9 cellular contexts compared by ENCODE assay signal in the genomic region with DNA sequence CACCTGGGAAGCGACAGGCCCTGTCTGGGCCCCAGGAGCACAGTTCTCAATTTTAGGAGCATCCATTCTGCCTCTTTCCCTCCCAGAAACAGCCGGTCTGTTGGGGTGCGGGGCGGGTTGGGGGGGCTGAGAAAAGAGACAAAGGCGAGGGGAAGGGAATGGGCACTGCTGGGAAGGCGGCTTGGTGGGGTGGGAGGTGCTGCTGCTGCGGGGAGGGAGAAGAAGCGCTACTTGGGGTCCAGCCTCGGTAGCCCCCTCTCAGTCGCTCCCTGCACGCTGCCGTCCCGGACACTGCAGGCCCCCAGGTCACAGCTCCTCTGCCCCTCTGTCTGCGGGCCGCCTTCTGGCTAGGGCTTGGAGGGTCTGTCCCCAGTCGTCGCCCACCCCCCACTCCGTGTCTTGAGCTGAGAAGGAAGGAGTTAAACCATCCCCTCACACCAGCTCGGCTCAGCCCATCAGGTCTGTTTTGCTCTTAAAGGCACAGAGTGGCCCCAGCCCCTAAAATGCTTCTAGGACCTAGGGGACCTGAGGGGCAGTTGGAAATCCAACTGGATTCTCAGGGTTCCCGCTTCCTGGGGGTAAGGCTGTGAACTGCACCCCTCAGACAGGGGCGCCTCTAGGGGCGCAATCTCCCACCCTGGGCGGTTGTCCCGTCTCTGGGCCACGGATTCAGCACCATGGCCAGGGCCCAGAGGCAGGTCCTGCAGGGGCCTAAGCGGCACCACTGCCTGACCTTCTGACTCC. TPM values are rescaled to one million over a fixed set of nuclear protein-coding genes. Genes with fewer than 3 reads are reported as not detected.
DNase-seq lines count a peak whose midpoint lies in the region; ATAC-seq and TF ChIP-seq lines count a peak whose summit lies in the region.
"Had no signal": no experiment of that assay in that cellular context is flagged by ENCODE, and none has a peak within 500 bp of the region (broad histone marks: within the 10 kb centered on the region; RNA-seq: fewer than 3 reads in every experiment).

No MANE protein-coding gene starts in this region.

- H3K36me3 Mint-ChIP-seq in immature natural killer cell, result no peaks in the 10 kb centered on the region

- intact Hi-C loops in ascending aorta (cut with DNase I), result no loop called here

- no peak overlapping the region for H3K27ac ChIP-seq in suprapubic skin
- no peak overlapping the region for H3K27ac ChIP-seq in ascending aorta

- DNase-seq in EH (ENCODE audit: low read depth) (peak; percentile 44), KG1 (lab: John Stamatoyannopoulos, UW) (peak; percentile 1), amniotic epithelial cell (ENCODE audit: low read depth) (peak; percentile 40), immature natural killer cell (peak; percentile 13 to 26 (median 17)), suprapubic skin (ENCODE audit: low spot score in 2 of 2) (no peak), ascending aorta (ENCODE audit: low spot score in 2 of 2) (no peak), NCI-H128 (lab: John Stamatoyannopoulos, UW; ENCODE audit: unreplicated experiment) (no peak)

- H3K4me3 Mint-ChIP-seq in immature natural killer cell, result no peak overlapping the region

- peaks cover 7% of the 10 kb centered on the region in 2 donors for H3K4me1 Mint-ChIP-seq in immature natural killer cell

- H3K36me3 ChIP-seq in suprapubic skin (no peaks in the 10 kb centered on the region), ascending aorta (no peaks in the 10 kb centered on the region)

- H3K27me3 Mint-ChIP-seq in immature natural killer cell (ENCODE audit: low read depth in 3 of 3), result peaks cover 4 to 7% (median 5%) of the 10 kb centered on the region in 3 donors

- 9% methylated on average over 24 of the region's 26 CpGs for WGBS in suprapubic skin

- H3K27me3 ChIP-seq in suprapubic skin (peaks cover 20% of the 10 kb centered on the region), ascending aorta (peaks cover 5% of the 10 kb centered on the region)

- H3K4me3 ChIP-seq in suprapubic skin (peak overlapping the region; percentile 37), ascending aorta (peak overlapping the region in 1 of 2 donors; percentile 52)
- H3K4me3 ChIP-seq: lung had no signal

- H3K4me1 ChIP-seq in suprapubic skin (peaks cover 12% of the 10 kb centered on the region), ascending aorta (no peaks in the 10 kb centered on the region)

- no peaks in the 10 kb centered on the region for H3K9me3 ChIP-seq in suprapubic skin
- no peaks in the 10 kb centered on the region for H3K9me3 ChIP-seq in ascending aorta

- no peak overlapping the region for H3K27ac Mint-ChIP-seq in immature natural killer cell

- no peak for TF ChIP-seq EP300 in suprapubic skin (IDR thresholded peaks at IDR 0.05)

- no peak for ATAC-seq in HG02840 (IDR thresholded peaks at IDR 0.05; ENCODE audit: low FRiP score, unreplicated experiment)

- no peak for TF ChIP-seq POLR2A in suprapubic skin (IDR thresholded peaks at IDR 0.05)

- H3K9me3 Mint-ChIP-seq in immature natural killer cell, result peaks cover 0 to 1% (median 0%) of the 10 kb centered on the region in 6 donors

- TF ChIP-seq CTCF in suprapubic skin (IDR thresholded peaks at IDR 0.05) (no peak), ascending aorta (IDR thresholded peaks at IDR 0.05) (no peak)

RNA-seq across cellular contexts. Expression of a gene that starts 0.7 kb away (rescaled TPM):
- not detected for polyA plus RNA-seq in immature natural killer cell
- total RNA-seq in suprapubic skin (not detected), ascending aorta (not detected)
- total RNA-seq: lung had no signal

RNA-seq across cellular contexts. Expression of a gene that starts 37.3 kb away (rescaled TPM):
- 10 to 100 TPM; 37.9 to 61.4 (median 55.1) TPM for polyA plus RNA-seq in immature natural killer cell
- total RNA-seq in suprapubic skin (10 to 100 TPM; 34.2 to 51.6 (median 41.3) TPM), ascending aorta (9.2 TPM)

Comparison
In these comparisons a context has a peak if more than half of its experiments do, and no peak if none do; other contexts are left out.
1. DNase-seq: peak in EH (single experiment), KG1 (single experiment), amniotic epithelial cell (single experiment) and immature natural killer cell (3 of 3); none in suprapubic skin (0 of 2), ascending aorta (0 of 2) and NCI-H128 (single experiment).